Comparison of ENCODE assay signal across 2 cellular contexts in genomic region chr7:19062216-19062615, GRCh38.
TF ChIP-seq lines count a peak whose summit lies in the region.

No MANE protein-coding gene starts in this region.

TF ChIP-seq in GM23338, 12 proteins besides CTCF, POLR2A, EP300 and RAD21 (continued from another document):
- TF ChIP-seq ZNF462 (CRISPR knock-in tag; IDR thresholded peaks at IDR 0.05): no peak
- no peak for TF ChIP-seq JUNB (IDR thresholded peaks at IDR 0.05; ENCODE audit: unreplicated experiment)
- TF ChIP-seq POLR2AphosphoS5 (IDR thresholded peaks at IDR 0.05; ENCODE audit: low read depth): no peak
- TF ChIP-seq EZH2phosphoT487 (IDR thresholded peaks at IDR 0.05; ENCODE audit: unreplicated experiment): no peak
- no peak for TF ChIP-seq EZH2 (IDR thresholded peaks at IDR 0.05; ENCODE audit: low read depth, unreplicated experiment)
- TF ChIP-seq CREB1 (CRISPR knock-in tag; IDR thresholded peaks at IDR 0.05; ENCODE audit: low read depth): no peak
- no peak for TF ChIP-seq REST (IDR thresholded peaks at IDR 0.05; ENCODE audit: unreplicated experiment)

TF ChIP-seq in WTC11, 78 proteins besides CTCF, POLR2A, EP300 and RAD21 (continued from another document):
- TF ChIP-seq ARID4B (CRISPR knock-in tag; IDR thresholded peaks at IDR 0.05; ENCODE audit: borderline replicate concordance): no peak
- TF ChIP-seq EMX1 (CRISPR knock-in tag; IDR thresholded peaks at IDR 0.05): no peak
- no peak for TF ChIP-seq ZNF232 (CRISPR knock-in tag; IDR thresholded peaks at IDR 0.05)
- no peak for TF ChIP-seq ATF2 (CRISPR knock-in tag; IDR thresholded peaks at IDR 0.05; ENCODE audit: borderline replicate concordance, low read depth)
- TF ChIP-seq GABPB1 (CRISPR knock-in tag; IDR thresholded peaks at IDR 0.05): no peak
- TF ChIP-seq STAT6 (CRISPR knock-in tag; conservative IDR thresholded peaks at IDR 0.05; ENCODE audit: low read depth): no peak
- no peak for TF ChIP-seq ZNF512 (CRISPR knock-in tag; IDR thresholded peaks at IDR 0.05; ENCODE audit: borderline replicate concordance)
